8 cellular contexts compared by ENCODE assay signal in genomic region chr2:204072443-204073324, GRCh38.
A peak's percentile ranks its signal among the peaks of the same experiment; 100 is the strongest.
DNase-seq lines count a peak whose midpoint lies in the region; ATAC-seq and TF ChIP-seq lines count a peak whose summit lies in the region.

No MANE protein-coding gene starts in this region.

- H3K9me3 ChIP-seq in CD4-positive, CD25-positive, alpha-beta regulatory T cell (ENCODE audit: control insufficient read depth in 2 of 2, low read length in 2 of 2) = no peaks in the 10 kb centered on the region
- no peaks in the 10 kb centered on the region for H3K9me3 ChIP-seq in OCI-LY1 (ENCODE audit: low read length)

- no peaks in the 10 kb centered on the region for H3K4me1 ChIP-seq in CD4-positive, CD25-positive, alpha-beta regulatory T cell (ENCODE audit: control insufficient read depth, insufficient read depth, low read length, poor library complexity, severe bottlenecking)
- no peaks in the 10 kb centered on the region for H3K4me1 ChIP-seq in OCI-LY1 (ENCODE audit: insufficient read depth, low read length, severe bottlenecking)

- TF ChIP-seq CTCF in OCI-LY1 (IDR thresholded peaks at IDR 0.05; ENCODE audit: low read length) (peak; percentile 74), coronary artery (IDR thresholded peaks at IDR 0.05) (no peak)

- no peaks in the 10 kb centered on the region for H3K9me3 Mint-ChIP-seq in CD4-positive, CD25-positive, alpha-beta regulatory T cell

- H2AFZ ChIP-seq in OCI-LY1 (ENCODE audit: low read length) = no peak overlapping the region

- H3K4me2 ChIP-seq in OCI-LY1 (ENCODE audit: low read length) = no peak overlapping the region

- no peak overlapping the region for H3K27ac ChIP-seq in CD4-positive, CD25-positive, alpha-beta regulatory T cell (ENCODE audit: insufficient read depth, low read length, poor library complexity, severe bottlenecking)
- H3K27ac ChIP-seq in OCI-LY1 (ENCODE audit: low read depth, low read length, poor library complexity, severe bottlenecking) = no peak overlapping the region
- no peak overlapping the region for H3K27ac ChIP-seq in coronary artery

- H3K36me3 ChIP-seq in CD4-positive, CD25-positive, alpha-beta regulatory T cell (ENCODE audit: control insufficient read depth, insufficient read depth, low read length) = no peaks in the 10 kb centered on the region
- H3K36me3 ChIP-seq in OCI-LY1 (ENCODE audit: insufficient read depth, low read length) = no peaks in the 10 kb centered on the region

- H3K4me1 Mint-ChIP-seq in CD4-positive, CD25-positive, alpha-beta regulatory T cell = peaks cover 0 to 2% (median 0%) of the 10 kb centered on the region in 4 donors

- no peaks in the 10 kb centered on the region for H3K9me2 ChIP-seq in OCI-LY1 (ENCODE audit: low read depth, low read length)

- H3K27ac Mint-ChIP-seq in CD4-positive, CD25-positive, alpha-beta regulatory T cell = no peak overlapping the region

- H4K20me1 ChIP-seq in OCI-LY1 (ENCODE audit: insufficient read depth, low read length) = no peaks in the 10 kb centered on the region

- H3K36me3 Mint-ChIP-seq in CD4-positive, CD25-positive, alpha-beta regulatory T cell = no peaks in the 10 kb centered on the region

- peaks cover 20% of the 10 kb centered on the region for H3K27me3 Mint-ChIP-seq in CD4-positive, CD25-positive, alpha-beta regulatory T cell

- H3K9ac ChIP-seq in OCI-LY1 (ENCODE audit: low read length) = no peak overlapping the region

- H3K4me3 ChIP-seq in CD4-positive, CD25-positive, alpha-beta regulatory T cell (ENCODE audit: low read depth, low read length) = no peak overlapping the region
- H3K4me3 ChIP-seq in OCI-LY1 (ENCODE audit: low read depth, low read length, poor library complexity, severe bottlenecking) (no peak overlapping the region), coronary artery (no peak overlapping the region)

- peak; percentile 8 to 68 (median 41) for DNase-seq in CD4-positive, CD25-positive, alpha-beta regulatory T cell
- DNase-seq in activated T-helper 1 cell treated with anti-CD3 and anti-CD28 coated beads, Interleukin-2, amount 50 U/mL, for 16 hours (ENCODE audit: low read depth in 1 of 2, low spot score in 1 of 2) = peak; percentile 34 to 46
- DNase-seq in iPS-NIHi11 (ENCODE audit: low spot score) (peak; percentile 86), coronary artery (ENCODE audit: low spot score) (no peak)
- peak; percentile 51 to 71 (median 69) for DNase-seq in stimulated activated CD4-positive, alpha-beta T cell treated with anti-CD3 and anti-CD28 coated beads, TNF-alpha, amount 100 ng/mL, for 48 hours (ENCODE audit: low read depth in 3 of 3)

- no peaks in the 10 kb centered on the region for H3K27me3 ChIP-seq in CD4-positive, CD25-positive, alpha-beta regulatory T cell (ENCODE audit: control insufficient read depth, insufficient read depth, low read length)
- H3K27me3 ChIP-seq in OCI-LY1 (ENCODE audit: insufficient read depth, low read length) = no peaks in the 10 kb centered on the region

- no peak overlapping the region for H3K4me3 Mint-ChIP-seq in CD4-positive, CD25-positive, alpha-beta regulatory T cell

- ATAC-seq in CD4-positive, CD25-positive, alpha-beta regulatory T cell (ENCODE audit: low read depth in 2 of 2) = no peak
- ATAC-seq in GM19351 (IDR thresholded peaks at IDR 0.05; ENCODE audit: unreplicated experiment) (peak; percentile 83), HG02884 (IDR thresholded peaks at IDR 0.05; ENCODE audit: unreplicated experiment) (no peak)

- H3K79me2 ChIP-seq in OCI-LY1 (ENCODE audit: insufficient read depth, low read length) = no peaks in the 10 kb centered on the region

- no peaks in the 10 kb centered on the region for H3F3A ChIP-seq in OCI-LY1 (ENCODE audit: insufficient read depth, low read length)
